ENCODE assay signal across 8 cellular contexts in genomic region chr3:182909318-182910040, GRCh38.
DNase-seq lines count a peak whose midpoint lies in the region; ATAC-seq, FAIRE-seq and TF ChIP-seq lines count a peak whose summit lies in the region.

No MANE protein-coding gene starts in this region.

- H3K79me2 ChIP-seq in Karpas-422 (ENCODE audit: low read length) (no peaks in the 10 kb centered on the region), K562 (ENCODE audit: control insufficient read depth, insufficient read depth, low read length) (no peaks in the 10 kb centered on the region)

- H3K27me3 ChIP-seq in Karpas-422 (ENCODE audit: low read length) (no peaks in the 10 kb centered on the region), K562 (ENCODE audit: control insufficient read depth in 2 of 2, insufficient read depth in 2 of 2, low read length in 2 of 2) (no peaks in the 10 kb centered on the region)

- H3K27ac ChIP-seq in Karpas-422 (ENCODE audit: low read length) (no peak overlapping the region), K562 (ENCODE audit: extremely low read depth, low read depth, low read length) (no peak overlapping the region)

- FAIRE-seq in K562 (lab: Jason Lieb, UNC): no peak

- peaks cover 13% of the 10 kb centered on the region for H3K36me3 Mint-ChIP-seq in nephron (ENCODE audit: low read depth)

- H3K4me1 ChIP-seq in Karpas-422 (ENCODE audit: low read length) (peaks cover 14% of the 10 kb centered on the region), K562 (replicated peaks in 1 of 2; ENCODE audit: control insufficient read depth in 2 of 2, insufficient read depth in 2 of 2, low read length in 2 of 2) (peaks cover 7 to 23% of the 10 kb centered on the region in 2 experiments)

- no TSS peak for BruUV-seq in K562 (replicated peaks; lab: Mats Ljungman, UMichigan)

- no peak overlapping the region for H3K27ac Mint-ChIP-seq in nephron

- DNase-seq in NCI-H2171 treated with DMSO at 0.1 percent for 48 hours (lab: John Stamatoyannopoulos, UW) (peak; percentile 20), NCI-H2171 (lab: John Stamatoyannopoulos, UW) (no peak), Karpas-422 (peak; percentile 77), K562 (ENCODE audit: extremely low read depth in 1 of 4, low spot score in 3 of 4) (peak; percentile 33 to 45 (median 36)), NCI-H128 (lab: John Stamatoyannopoulos, UW; ENCODE audit: unreplicated experiment) (no peak)
- no peak for DNase-seq in activated T-cell treated with anti-CD3 and anti-CD28 coated beads, Interleukin-2, amount 50 U/mL, for 48 hours

- no peaks in the 10 kb centered on the region for H3K9me1 ChIP-seq in K562 (ENCODE audit: control insufficient read depth, insufficient read depth, low read length)

- TF ChIP-seq EP300 in K562 (IDR thresholded peaks at IDR 0.05; ENCODE audit: low read length): no peak

- no peak overlapping the region for H3K4me3 Mint-ChIP-seq in nephron

- CTCF ChIA-PET in K562 (lab: Yijun Ruan, JAX; ENCODE audit: low intra/inter-chr PET ratio): interaction anchor here (0.6 to 1.4 kb wide), 4 partner anchors 9 to 569 kb away, joined by 3 read pairs; no protein-coding TSS in a partner anchor

- intact Hi-C loops in K562 (cut with micrococcal nuclease): loop anchor here (1.0 to 10.0 kb wide), 5 partner anchors 185 to 475 kb away; partner anchors contain the start of gene MCCC1

- POLR2A ChIA-PET in K562 (lab: Yijun Ruan, JAX): interaction anchor here (0.5 to 2.4 kb wide), 4 partner anchors 11 to 69 kb away, joined by 3 to 14 read pairs (median 3); no protein-coding TSS in a partner anchor

- no peak for TF ChIP-seq POLR2A in K562 (conservative IDR thresholded peaks at IDR 0.05)

- no peak overlapping the region for H3K4me2 ChIP-seq in Karpas-422 (ENCODE audit: low read depth, low read length, poor library complexity, severe bottlenecking)
- no peak overlapping the region for H3K4me2 ChIP-seq in K562 (ENCODE audit: insufficient read depth, low read length)

- in situ Hi-C loops in K562 (cut with MboI): no loop called here

- peak; percentile 35 to 63 for TF ChIP-seq RAD21 in K562 (CRISPR knock-in tag; conservative IDR thresholded peaks at IDR 0.05 in 1 of 2, IDR thresholded peaks at IDR 0.05 in 1 of 2)

- no peaks in the 10 kb centered on the region for H3K9me3 ChIP-seq in Karpas-422 (ENCODE audit: low read length)
- H3K9me3 ChIP-seq in K562 (replicated peaks; ENCODE audit: control insufficient read depth, insufficient read depth, low read depth, low read length): no peaks in the 10 kb centered on the region

- TF ChIP-seq CTCF in K562 (IDR thresholded peaks at IDR 0.05 in 2 of 3, conservative IDR thresholded peaks at IDR 0.05 in 1 of 3; ENCODE audit: insufficient read depth in 2 of 3, low read depth in 1 of 3, low read length in 3 of 3) (peak; percentile 18 to 65 (median 55); a peak in 5 of 6 replicates), nephron (IDR thresholded peaks at IDR 0.05; ENCODE audit: unreplicated experiment in 3 of 3) (peak; percentile 51 to 64 (median 60))

- H3K9ac ChIP-seq in Karpas-422 (ENCODE audit: low read length): no peak overlapping the region
- no peak overlapping the region for H3K9ac ChIP-seq in K562 (ENCODE audit: insufficient read depth in 1 of 2, low read depth in 2 of 2, low read length in 2 of 2)

- H3K27me3 Mint-ChIP-seq in nephron (ENCODE audit: low read depth): no peaks in the 10 kb centered on the region

- H3K9me3 Mint-ChIP-seq in nephron: no peaks in the 10 kb centered on the region

- WGBS in K562 (ENCODE audit: insufficient coverage, low coverage, missing lambda C conversion rate): 83% methylated on average over 5 of the region's 5 CpGs

- H4K20me1 ChIP-seq in Karpas-422 (ENCODE audit: insufficient read depth, low read depth, low read length) (no peaks in the 10 kb centered on the region), K562 (replicated peaks; ENCODE audit: control insufficient read depth, insufficient read depth, low read length) (no peaks in the 10 kb centered on the region)

- no peaks in the 10 kb centered on the region for H3K9me2 ChIP-seq in Karpas-422 (replicated peaks; ENCODE audit: insufficient read depth, low read length)

- H2AFZ ChIP-seq in Karpas-422 (ENCODE audit: low read length) (no peak overlapping the region), K562 (ENCODE audit: low read depth, low read length) (no peak overlapping the region)

- H3K36me3 ChIP-seq in Karpas-422 (ENCODE audit: insufficient read depth, low read length) (peaks cover 11% of the 10 kb centered on the region), K562 (ENCODE audit: control insufficient read depth, insufficient read depth, low read length) (peaks cover 38% of the 10 kb centered on the region)

- ATAC-seq in K562 (peak; percentile 54), GM19395 (IDR thresholded peaks at IDR 0.05; ENCODE audit: unreplicated experiment) (no peak)

- H3K4me1 Mint-ChIP-seq in nephron: no peaks in the 10 kb centered on the region

- H3K4me3 ChIP-seq in Karpas-422 (ENCODE audit: low read length): no peak overlapping the region
- H3K4me3 ChIP-seq in K562: no peak overlapping the region

TF ChIP-seq in K562, 482 proteins besides CTCF, POLR2A, EP300 and RAD21 (continues in another document):
- TF ChIP-seq ILF3 (IDR thresholded peaks at IDR 0.05; ENCODE audit: borderline replicate concordance): no peak
- TF ChIP-seq RCOR1 (IDR thresholded peaks at IDR 0.05; ENCODE audit: borderline replicate concordance in 1 of 2, low read depth in 2 of 2, low read length in 2 of 2): no peak
- TF ChIP-seq NR1H2 (CRISPR knock-in tag; IDR thresholded peaks at IDR 0.05): no peak
- TF ChIP-seq ZNF316 (IDR thresholded peaks at IDR 0.05): peak; percentile 5; the same call in 1 of the 2 replicates
- TF ChIP-seq ZBTB17 (CRISPR knock-in tag; IDR thresholded peaks at IDR 0.05): no peak
- no peak for TF ChIP-seq RBM15 (IDR thresholded peaks at IDR 0.05; ENCODE audit: insufficient read depth, low read length)
- TF ChIP-seq ZNF311 (CRISPR knock-in tag; IDR thresholded peaks at IDR 0.05): no peak
- no peak for TF ChIP-seq TCF3 (CRISPR knock-in tag; IDR thresholded peaks at IDR 0.05)
- TF ChIP-seq ZNF133 (CRISPR knock-in tag; IDR thresholded peaks at IDR 0.05): no peak
- peak; percentile 67; the same call in 1 of the 2 replicates for TF ChIP-seq ARID3A (IDR thresholded peaks at IDR 0.05; ENCODE audit: borderline replicate concordance, low read depth, low read length)
- no peak for TF ChIP-seq ILK (tag; IDR thresholded peaks at IDR 0.05; ENCODE audit: borderline replicate concordance, low read depth)
- TF ChIP-seq TAF9B (IDR thresholded peaks at IDR 0.05; ENCODE audit: partially characterized antibody): no peak
- no peak for TF ChIP-seq ZNF41 (CRISPR knock-in tag; conservative IDR thresholded peaks at IDR 0.05)
- no peak for TF ChIP-seq CHD4 (IDR thresholded peaks at IDR 0.05; ENCODE audit: insufficient read depth, insufficient replicate concordance, low read depth, low read length, poor library complexity, severe bottlenecking)
- TF ChIP-seq HDGF (IDR thresholded peaks at IDR 0.05): no peak
- no peak for TF ChIP-seq MCM5 (IDR thresholded peaks at IDR 0.05; ENCODE audit: low read depth)
- peak; percentile 16 for TF ChIP-seq MEIS2 (IDR thresholded peaks at IDR 0.05; ENCODE audit: partially characterized antibody)
- no peak for TF ChIP-seq ZFPM2 (CRISPR knock-in tag; IDR thresholded peaks at IDR 0.05)
- TF ChIP-seq DEAF1 (CRISPR knock-in tag; IDR thresholded peaks at IDR 0.05): 0 out of 2 replicates have a peak, but pooled peaks have one; percentile 8

Comparison
In these comparisons a context has a peak if more than half of its experiments do, and no peak if none do; other contexts are left out.
1. DNase-seq: peak in NCI-H2171 treated with DMSO at 0.1 percent for 48 hours (single experiment), Karpas-422 (single experiment) and K562 (4 of 4); none in NCI-H2171 (single experiment), NCI-H128 (single experiment) and activated T-cell treated with anti-CD3 and anti-CD28 coated beads, Interleukin-2, amount 50 U/mL, for 48 hours (0 of 2).